ENCODE assay signal across 26 cellular contexts in genomic region chr19:38413416-38413815, GRCh38. TPM values are rescaled to one million over a fixed set of nuclear protein-coding genes. Genes with fewer than 3 reads are reported as not detected.
"Had no signal": no experiment of that assay in that cellular context is flagged by ENCODE, and none has a peak within 500 bp of the region (broad histone marks: within the 10 kb centered on the region; RNA-seq: fewer than 3 reads in every experiment).

No MANE protein-coding gene starts in this region.

- H3K27me3 Mint-ChIP-seq: activated CD4-positive, alpha-beta T cell treated with anti-CD3 and anti-CD28 coated beads for 36 hours; activated CD8-positive, alpha-beta T cell treated with anti-CD3 and anti-CD28 coated beads for 36 hours had no signal

- H3K9ac ChIP-seq: KMS-11, SK-N-SH had no signal

- H3K27me3 ChIP-seq: brain microvascular endothelial cell had no signal

- H3K27ac ChIP-seq: brain microvascular endothelial cell, KMS-11, VCaP had no signal

- H3K9me3 ChIP-seq: SK-N-SH had no signal

- DNase-seq: activated CD4-positive, alpha-beta T cell treated with anti-CD3 and anti-CD28 coated beads for 36 hours; activated CD4-positive, alpha-beta T cell treated with anti-CD3 and anti-CD28 coated beads, Interleukin-2, amount 50 U/mL, for 1 hour; activated CD8-positive, alpha-beta memory T cell treated with anti-CD3 and anti-CD28 coated beads, Interleukin-2, amount 50 U/mL, for 4 hours; activated CD8-positive, alpha-beta T cell treated with anti-CD3 and anti-CD28 coated beads for 36 hours; activated gamma-delta T cell treated with Interleukin-2 at 50 U/mL for 16 hours; activated naive CD4-positive, alpha-beta T cell treated with anti-CD3 and anti-CD28 coated beads, Interleukin-2, amount 10 ng/mL, durations not matched to agents 7 days and 5 days; activated naive CD8-positive, alpha-beta T cell treated with anti-CD3 and anti-CD28 coated beads for 36 hours; activated T-cell treated with anti-CD3 and anti-CD28 coated beads, Interleukin-2, amount 50 U/mL, for 72 hours; brain microvascular endothelial cell; cerebellar nuclear complex; NCI-H1092; NCI-H1417 treated with DMSO at 0.1 percent for 48 hours; NCI-H1694; NCI-H2029 treated with DMSO at 0.1 percent for 48 hours; NCI-H345; NCI-H510A; NCI-H526 treated with DMSO at 0.1 percent for 48 hours; RPMI8226; SK-N-SH; T-helper 1 cell had no signal

- H3K36me3 ChIP-seq: brain microvascular endothelial cell had no signal

- H3K4me3 Mint-ChIP-seq: activated CD4-positive, alpha-beta T cell treated with anti-CD3 and anti-CD28 coated beads for 36 hours; activated CD8-positive, alpha-beta T cell treated with anti-CD3 and anti-CD28 coated beads for 36 hours; activated naive CD4-positive, alpha-beta T cell treated with anti-CD3 and anti-CD28 coated beads, Interleukin-2, amount 10 ng/mL, durations not matched to agents 7 days and 5 days; activated naive CD8-positive, alpha-beta T cell treated with anti-CD3 and anti-CD28 coated beads for 36 hours; activated T-cell treated with anti-CD3 and anti-CD28 coated beads, Interleukin-2, amount 50 U/mL, for 72 hours had no signal

- H3K27ac Mint-ChIP-seq: activated CD4-positive, alpha-beta T cell treated with anti-CD3 and anti-CD28 coated beads for 36 hours; activated CD8-positive, alpha-beta T cell treated with anti-CD3 and anti-CD28 coated beads for 36 hours; activated naive CD4-positive, alpha-beta T cell treated with anti-CD3 and anti-CD28 coated beads, Interleukin-2, amount 10 ng/mL, durations not matched to agents 7 days and 5 days; activated naive CD8-positive, alpha-beta T cell treated with anti-CD3 and anti-CD28 coated beads for 36 hours; activated T-cell treated with anti-CD3 and anti-CD28 coated beads, Interleukin-2, amount 50 U/mL, for 72 hours; activated T-helper 2 cell treated with anti-CD3 and anti-CD28 coated beads, Interferon-gamma antibody, Interleukin-2, Interleukin-4, amounts not matched to agents 10 μg/mL and 5 μg/mL and 100 μg/mL, durations not matched to agents 14 hours and 24 hours and 36 hours had no signal

- H3K9me3 Mint-ChIP-seq: activated CD8-positive, alpha-beta T cell treated with anti-CD3 and anti-CD28 coated beads for 36 hours; activated naive CD4-positive, alpha-beta T cell treated with anti-CD3 and anti-CD28 coated beads, Interleukin-2, amount 10 ng/mL, durations not matched to agents 7 days and 5 days; activated naive CD8-positive, alpha-beta T cell treated with anti-CD3 and anti-CD28 coated beads for 36 hours; activated T-cell treated with anti-CD3 and anti-CD28 coated beads, Interleukin-2, amount 50 U/mL, for 72 hours; activated T-helper 2 cell treated with anti-CD3 and anti-CD28 coated beads, Interferon-gamma antibody, Interleukin-2, Interleukin-4, amounts not matched to agents 10 μg/mL and 5 μg/mL and 100 μg/mL, durations not matched to agents 14 hours and 24 hours and 36 hours had no signal

- H3K4me2 ChIP-seq: KMS-11, SK-N-SH had no signal

RNA-seq across cellular contexts. Expression of gene RASGRP4, which starts 12.6 kb away (rescaled TPM):
- total RNA-seq: MCF 10A, OCI-LY7 had no signal
- polyA plus RNA-seq: SK-N-SH had no signal

RNA-seq across cellular contexts. Expression of gene GGN, which starts 25.6 kb away (rescaled TPM):
- total RNA-seq: activated CD8-positive, alpha-beta T cell treated with anti-CD3 and anti-CD28 coated beads for 36 hours; OCI-LY7; Right ventricle myocardium inferior had no signal
